1 cellular context compared by ENCODE assay signal in genomic region chr12:54579258-54579657, GRCh38.
TF ChIP-seq lines count a peak whose summit lies in the region.

No MANE protein-coding gene starts in this region.

TF ChIP-seq in GM12878, 131 proteins besides CTCF, POLR2A, EP300 and RAD21 (continued from another document):
- TF ChIP-seq EED (IDR thresholded peaks at IDR 0.05; ENCODE audit: low read depth) (no peak), JUND (IDR thresholded peaks at IDR 0.05; ENCODE audit: low read depth, low read length) (no peak), PKNOX1 (IDR thresholded peaks at IDR 0.05) (no peak), IKZF1 (conservative IDR thresholded peaks at IDR 0.05) (no peak), RELA (IDR thresholded peaks at IDR 0.05; ENCODE audit: borderline replicate concordance, partially characterized antibody) (no peak), JUNB (IDR thresholded peaks at IDR 0.05) (no peak), IRF3 (IDR thresholded peaks at IDR 0.05) (no peak), ZSCAN29 (IDR thresholded peaks at IDR 0.05) (no peak), E4F1 (IDR thresholded peaks at IDR 0.05; ENCODE audit: borderline replicate concordance, partially characterized antibody) (no peak), POLR2AphosphoS2 (IDR thresholded peaks at IDR 0.05; ENCODE audit: low read depth, low read length) (no peak), ZBTB11 (CRISPR knock-in tag; IDR thresholded peaks at IDR 0.05) (no peak), DPF2 (IDR thresholded peaks at IDR 0.05) (no peak), ELK1 (IDR thresholded peaks at IDR 0.05; ENCODE audit: low read depth, low read length) (no peak)
